In genomic region chr1:32353431-32353830, GRCh38 we compare ENCODE assay signal across 13 cellular contexts. TPM values are rescaled to one million over a fixed set of nuclear protein-coding genes. Genes with fewer than 3 reads are reported as not detected.
A peak's percentile ranks its signal among the peaks of the same experiment; 100 is the strongest.
DNase-seq lines count a peak whose midpoint lies in the region; ATAC-seq, FAIRE-seq and TF ChIP-seq lines count a peak whose summit lies in the region.
"Had no signal": no experiment of that assay in that cellular context is flagged by ENCODE, and none has a peak within 500 bp of the region (broad histone marks: within the 10 kb centered on the region; RNA-seq: fewer than 3 reads in every experiment).

No MANE protein-coding gene starts in this region.

- BruUV-seq in K562 (replicated peaks; lab: Mats Ljungman, UMichigan) = no TSS peak

- peak; percentile 54 for DNase-seq in LHCN-M2 (ENCODE audit: low read depth)
- DNase-seq in K562 (ENCODE audit: extremely low read depth in 1 of 4, low spot score in 3 of 4) = no peak
- no peak for DNase-seq in spleen
- DNase-seq in GM10248 (ENCODE audit: extremely low spot score) = no peak
- no peak for DNase-seq in NCI-H69 (lab: John Stamatoyannopoulos, UW)
- no peak for DNase-seq in SW480 (ENCODE audit: low spot score)
- DNase-seq in NCI-H226 = no peak
- DNase-seq: activated CD4-positive, CD25-positive, alpha-beta regulatory T cell; activated naive CD8-positive, alpha-beta T cell treated with anti-CD3 and anti-CD28 coated beads, Interleukin-2, amount 10 ng/mL, durations not matched to agents 7 days and 5 days had no signal

- H3K9me1 ChIP-seq in K562 (ENCODE audit: control insufficient read depth, insufficient read depth, low read length) = no peaks in the 10 kb centered on the region

- 84% methylated on average over 2 of the region's 2 CpGs for WGBS in K562 (ENCODE audit: insufficient coverage, low coverage, missing lambda C conversion rate)
- WGBS in spleen, 5 donors = 40 to 85% (median 68%) methylated on average over 2 of the region's 2 CpGs

- H3K9me3 ChIP-seq in K562 (replicated peaks; ENCODE audit: control insufficient read depth, insufficient read depth, low read depth, low read length) (no peaks in the 10 kb centered on the region; the same call in 1 of the 2 replicates), spleen (no peaks in the 10 kb centered on the region)

- no peak overlapping the region for H2AFZ ChIP-seq in K562 (ENCODE audit: low read depth, low read length)

- 0 out of 2 replicates have a peak, but pooled peaks cover 6% of the 10 kb centered on the region for H4K20me1 ChIP-seq in K562 (replicated peaks; ENCODE audit: control insufficient read depth, insufficient read depth, low read length)

- H3K27me3 ChIP-seq in K562 (ENCODE audit: control insufficient read depth in 2 of 2, insufficient read depth in 2 of 2, low read length in 2 of 2) (no peaks in the 10 kb centered on the region), layer of hippocampus (ENCODE audit: control insufficient read depth, insufficient read depth, low read length) (no peaks in the 10 kb centered on the region), spleen (replicated peaks in 1 of 7) (no peaks in the 10 kb centered on the region)

- no peak for TF ChIP-seq CTCF in K562 (IDR thresholded peaks at IDR 0.05 in 2 of 3, conservative IDR thresholded peaks at IDR 0.05 in 1 of 3; ENCODE audit: insufficient read depth in 2 of 3, low read depth in 1 of 3, low read length in 3 of 3)
- TF ChIP-seq CTCF in spleen (IDR thresholded peaks at IDR 0.05 in 8 of 11, conservative IDR thresholded peaks at IDR 0.05 in 3 of 11) = no peak
- TF ChIP-seq CTCF in GM10248 (IDR thresholded peaks at IDR 0.05; ENCODE audit: control extremely low read depth, extremely low read depth, low read depth, missing control alignments) = no peak

- no peak for TF ChIP-seq RAD21 in K562 (CRISPR knock-in tag; conservative IDR thresholded peaks at IDR 0.05 in 1 of 2, IDR thresholded peaks at IDR 0.05 in 1 of 2)

- ATAC-seq in K562 = no peak

- peaks cover 7% of the 10 kb centered on the region; the same call in 1 of the 3 replicates for H3K36me3 ChIP-seq in K562 (ENCODE audit: control insufficient read depth, insufficient read depth, low read length)
- no peaks in the 10 kb centered on the region for H3K36me3 ChIP-seq in spleen

- H3K27ac ChIP-seq in K562 (ENCODE audit: extremely low read depth, low read depth, low read length) = no peak overlapping the region
- H3K27ac ChIP-seq in layer of hippocampus (ENCODE audit: low read depth, low read length) = peak overlapping the region; percentile 57
- H3K27ac ChIP-seq in spleen = peak overlapping the region; percentile 6 to 96 (median 94)

- intact Hi-C loops in K562 (cut with micrococcal nuclease) (loop anchor here (5.0 kb wide), 1 partner anchor 149 kb away; no protein-coding TSS in a partner anchor), spleen (cut with DNase I; ENCODE audit: low total_unique reads) (no loop called here)

- CTCF ChIA-PET in K562 (lab: Yijun Ruan, JAX; ENCODE audit: low intra/inter-chr PET ratio) (no interaction called here), GM10248 (lab: Yijun Ruan, JAX) (interaction anchor here (1.2 to 2.5 kb wide), 7 partner anchors 10 to 138 kb away, joined by 4 to 11 read pairs (median 5); partner anchors contain the start of genes BSDC1, FAM229A, MARCKSL1 and TSSK3)

- in situ Hi-C loops in K562 (cut with MboI) = no loop called here

- no peak for TF ChIP-seq EP300 in K562 (IDR thresholded peaks at IDR 0.05; ENCODE audit: low read length)

- peaks cover 12% of the 10 kb centered on the region; the same call in 2 of the 3 replicates for H3K79me2 ChIP-seq in K562 (ENCODE audit: control insufficient read depth, insufficient read depth, low read length)

- peak overlapping the region; percentile 21 to 81; a peak in 3 of 4 replicates for H3K9ac ChIP-seq in K562 (ENCODE audit: insufficient read depth in 1 of 2, low read depth in 2 of 2, low read length in 2 of 2)

- H3K4me2 ChIP-seq in K562 (ENCODE audit: insufficient read depth, low read length) = no peak overlapping the region

- TF ChIP-seq POLR2A in K562 (conservative IDR thresholded peaks at IDR 0.05) = no peak
- TF ChIP-seq POLR2A in spleen (IDR thresholded peaks at IDR 0.05) = no peak

- FAIRE-seq in K562 (lab: Jason Lieb, UNC) = no peak

- H3K4me1 ChIP-seq in K562 (replicated peaks in 1 of 2; ENCODE audit: control insufficient read depth in 2 of 2, insufficient read depth in 2 of 2, low read length in 2 of 2) (peaks cover 28 to 42% of the 10 kb centered on the region in 2 experiments), spleen (peaks cover 39 to 73% (median 60%) of the 10 kb centered on the region in 6 donors)

- POLR2A ChIA-PET in K562 (lab: Yijun Ruan, JAX) = interaction anchor here (1.1 to 3.8 kb wide), 5 partner anchors 10 to 23 kb away, joined by 4 to 36 read pairs (median 8); partner anchors contain the start of gene MARCKSL1
- POLR2A ChIA-PET in GM10248 (lab: Yijun Ruan, JAX) = interaction anchor here (0.6 to 7.6 kb wide), 2 partner anchors 17 to 143 kb away, joined by 4 to 62 read pairs; partner anchors contain the start of gene MARCKSL1

- H3K4me3 ChIP-seq in K562 (no peak overlapping the region), spleen (peak overlapping the region in 1 of 8 donors; percentile 13)
- H3K4me3 ChIP-seq: HAP-1 had no signal

RNA-seq across cellular contexts. Expression of gene FAM229A, which starts 8.9 kb away (rescaled TPM):
- total RNA-seq in LHCN-M2 (2014; rRNA removed) = 2.0 and 5.2 TPM in 2 replicates
- polyA plus RNA-seq in LHCN-M2 (2012) = 1.1 TPM
- total RNA-seq in K562 (2011; cell fraction: chromatin; rRNA removed; ENCODE audit: low replicate concordance) = 86.3 and 131 TPM in 2 replicates
- 70.1 and 80.5 TPM in 2 replicates for total RNA-seq in K562 (2011; cell fraction: nucleolus; rRNA removed)
- total RNA-seq in K562 (2011; cell fraction: nucleoplasm; rRNA removed) = 83.9 and 97.2 TPM in 2 replicates
- 6.7 and 7.4 TPM in 2 replicates for total RNA-seq in K562 (2014; rRNA removed)
- total RNA-seq in K562 (2014; rRNA removed; fragmentation: Illumina TruSeq; extraction: Trizol) = 3.6 and 4.0 TPM in 2 replicates
- total RNA-seq in K562 (2015; rRNA removed; fragmentation: Illumina TruSeq; extraction: Trizol) = 2.9 and 3.4 TPM in 2 replicates
- total RNA-seq in K562 (2021) = 11.6 and 12.7 TPM in 2 replicates
- polyA plus RNA-seq in K562 (2011; rRNA removed) = 10.9 and 18.6 TPM in 2 replicates
- polyA plus RNA-seq in K562 (2011; cell fraction: cytosol; rRNA removed) = 7.0 and 9.1 TPM in 2 replicates
- polyA plus RNA-seq in K562 (2011; cell fraction: nucleus; rRNA removed) = 76.1 and 118 TPM in 2 replicates
- 9.5 and 33.7 TPM in 2 replicates for polyA plus RNA-seq in K562 (2012)
- 9.5 and 9.7 TPM in 2 replicates for polyA plus RNA-seq in K562 (2014; fragmentation: Illumina TruSeq; extraction: Trizol)
- under 1 TPM; 0.04 TPM for polyA plus RNA-seq in K562 (2014; fragmentation: Nextera tagmentation; extraction: Ambion mirVana)
- polyA plus RNA-seq in K562 (2014; rRNA removed) = 17.9 and 21.6 TPM in 2 replicates
- polyA minus RNA-seq in K562 (2011; rRNA and poly(A)+ RNA removed) = 4.5 and 5.5 TPM in 2 replicates
- 1.1 and 1.6 TPM in 2 replicates for polyA minus RNA-seq in K562 (2011; cell fraction: cytosol; rRNA and poly(A)+ RNA removed)
- 13.0 and 14.4 TPM in 2 replicates for polyA minus RNA-seq in K562 (2011; cell fraction: nucleus; rRNA and poly(A)+ RNA removed)
- total RNA-seq in spleen = 10 to 100 TPM; 10.5 to 23.5 (median 13.8) TPM
- 10 to 100 TPM; 10.8 to 27.6 (median 26.5) TPM for polyA plus RNA-seq in spleen

RNA-seq across cellular contexts. Expression of gene TSSK3, which starts 8.9 kb away (rescaled TPM):
- 0.40 TPM in 1 of 2 replicates, not detected in the other for total RNA-seq in LHCN-M2 (2014; rRNA removed)
- 0.62 TPM for polyA plus RNA-seq in LHCN-M2 (2012)
- total RNA-seq in K562 (2011; cell fraction: chromatin; rRNA removed; ENCODE audit: low replicate concordance) = 22.5 and 34.3 TPM in 2 replicates
- 17.5 and 20.7 TPM in 2 replicates for total RNA-seq in K562 (2011; cell fraction: nucleolus; rRNA removed)
- total RNA-seq in K562 (2011; cell fraction: nucleoplasm; rRNA removed) = 28.9 and 47.3 TPM in 2 replicates
- total RNA-seq in K562 (2014; rRNA removed) = 0.27 and 1.8 TPM in 2 replicates
- 1.9 and 2.5 TPM in 2 replicates for total RNA-seq in K562 (2014; rRNA removed; fragmentation: Illumina TruSeq; extraction: Trizol)
- 2.8 and 4.3 TPM in 2 replicates for total RNA-seq in K562 (2015; rRNA removed; fragmentation: Illumina TruSeq; extraction: Trizol)
- 2.3 and 3.3 TPM in 2 replicates for total RNA-seq in K562 (2021)
- polyA plus RNA-seq in K562 (2011; rRNA removed) = 2.8 and 3.6 TPM in 2 replicates
- 1.4 and 4.1 TPM in 2 replicates for polyA plus RNA-seq in K562 (2011; cell fraction: cytosol; rRNA removed)
- polyA plus RNA-seq in K562 (2011; cell fraction: nucleus; rRNA removed) = 8.9 and 10.3 TPM in 2 replicates
- polyA plus RNA-seq in K562 (2012) = 1.8 and 11.1 TPM in 2 replicates
- polyA plus RNA-seq in K562 (2014; fragmentation: Illumina TruSeq; extraction: Trizol) = 1.6 and 3.2 TPM in 2 replicates
- under 1 TPM; 0.66 to 0.82 TPM for polyA plus RNA-seq in K562 (2014; fragmentation: Nextera tagmentation; extraction: Ambion mirVana)
- 1.9 and 2.2 TPM in 2 replicates for polyA plus RNA-seq in K562 (2014; rRNA removed)
- 1.8 and 1.9 TPM in 2 replicates for polyA minus RNA-seq in K562 (2011; rRNA and poly(A)+ RNA removed)
- not detected in 2 replicates for polyA minus RNA-seq in K562 (2011; cell fraction: cytosol; rRNA and poly(A)+ RNA removed)
- 3.2 and 4.4 TPM in 2 replicates for polyA minus RNA-seq in K562 (2011; cell fraction: nucleus; rRNA and poly(A)+ RNA removed)
- total RNA-seq in spleen = 1 to 10 TPM in 6 of 7 donors, under 1 TPM in 1; 0.60 to 6.6 (median 3.9) TPM
- 1 to 10 TPM in 1 of 3 donors, under 1 TPM in 2; 0.15 to 2.9 (median 0.27) TPM for polyA plus RNA-seq in spleen
- total RNA-seq: Daoy had no signal
- polyA plus RNA-seq: neural cell had no signal

RNA-seq across cellular contexts. Expression of gene MARCKSL1, which starts 17.4 kb away (rescaled TPM):
- total RNA-seq in LHCN-M2 (2014; rRNA removed) = 94.7 and 107 TPM in 2 replicates
- 85.0 TPM for polyA plus RNA-seq in LHCN-M2 (2012)
- total RNA-seq in K562 (2011; cell fraction: chromatin; rRNA removed; ENCODE audit: low replicate concordance) = 19.8 and 52.7 TPM in 2 replicates
- 56.5 and 63.0 TPM in 2 replicates for total RNA-seq in K562 (2011; cell fraction: nucleolus; rRNA removed)
- total RNA-seq in K562 (2011; cell fraction: nucleoplasm; rRNA removed) = 61.2 and 72.0 TPM in 2 replicates
- 155 and 188 TPM in 2 replicates for total RNA-seq in K562 (2014; rRNA removed)
- 85.0 and 89.5 TPM in 2 replicates for total RNA-seq in K562 (2014; rRNA removed; fragmentation: Illumina TruSeq; extraction: Trizol)
- 99.5 and 102 TPM in 2 replicates for total RNA-seq in K562 (2015; rRNA removed; fragmentation: Illumina TruSeq; extraction: Trizol)
- total RNA-seq in K562 (2021) = 236 and 247 TPM in 2 replicates
- polyA plus RNA-seq in K562 (2011; rRNA removed) = 202 and 216 TPM in 2 replicates
- 300 and 303 TPM in 2 replicates for polyA plus RNA-seq in K562 (2011; cell fraction: cytosol; rRNA removed)
- polyA plus RNA-seq in K562 (2011; cell fraction: nucleus; rRNA removed) = 63.0 and 65.4 TPM in 2 replicates
- polyA plus RNA-seq in K562 (2012) = 99.2 and 141 TPM in 2 replicates
- polyA plus RNA-seq in K562 (2014; fragmentation: Illumina TruSeq; extraction: Trizol) = 325 and 361 TPM in 2 replicates
- polyA plus RNA-seq in K562 (2014; fragmentation: Nextera tagmentation; extraction: Ambion mirVana) = 10 to 100 TPM; 14.7 to 14.8 TPM
- polyA plus RNA-seq in K562 (2014; rRNA removed) = 256 and 262 TPM in 2 replicates
- polyA minus RNA-seq in K562 (2011; rRNA and poly(A)+ RNA removed) = 110 and 133 TPM in 2 replicates
- 77.4 and 89.7 TPM in 2 replicates for polyA minus RNA-seq in K562 (2011; cell fraction: cytosol; rRNA and poly(A)+ RNA removed)
- 30.2 and 47.4 TPM in 2 replicates for polyA minus RNA-seq in K562 (2011; cell fraction: nucleus; rRNA and poly(A)+ RNA removed)
- 10 to 100 TPM; 25.7 to 73.8 (median 60.0) TPM for total RNA-seq in spleen
- polyA plus RNA-seq in spleen = 100 to 1,000 TPM in 1 of 3 donors, 10 to 100 TPM in 2; 73.5 to 120 (median 88.8) TPM

RNA-seq across cellular contexts. Expression of gene BSDC1, which starts 40.8 kb away (rescaled TPM):
- total RNA-seq in LHCN-M2 (2014; rRNA removed) = 55.4 and 58.0 TPM in 2 replicates
- polyA plus RNA-seq in LHCN-M2 (2012) = 30.4 TPM
- total RNA-seq in K562 (2011; cell fraction: chromatin; rRNA removed; ENCODE audit: low replicate concordance) = 333 and 446 TPM in 2 replicates
- total RNA-seq in K562 (2011; cell fraction: nucleolus; rRNA removed) = 231 TPM in 2 replicates
- total RNA-seq in K562 (2011; cell fraction: nucleoplasm; rRNA removed) = 315 and 386 TPM in 2 replicates
- 73.1 and 81.0 TPM in 2 replicates for total RNA-seq in K562 (2014; rRNA removed)
- 60.4 and 68.5 TPM in 2 replicates for total RNA-seq in K562 (2014; rRNA removed; fragmentation: Illumina TruSeq; extraction: Trizol)
- 44.0 and 45.1 TPM in 2 replicates for total RNA-seq in K562 (2015; rRNA removed; fragmentation: Illumina TruSeq; extraction: Trizol)
- total RNA-seq in K562 (2021) = 73.6 and 84.8 TPM in 2 replicates
- 91.6 and 125 TPM in 2 replicates for polyA plus RNA-seq in K562 (2011; rRNA removed)
- 59.5 and 90.3 TPM in 2 replicates for polyA plus RNA-seq in K562 (2011; cell fraction: cytosol; rRNA removed)
- 211 and 227 TPM in 2 replicates for polyA plus RNA-seq in K562 (2011; cell fraction: nucleus; rRNA removed)
- polyA plus RNA-seq in K562 (2012) = 57.3 and 88.0 TPM in 2 replicates
- polyA plus RNA-seq in K562 (2014; fragmentation: Illumina TruSeq; extraction: Trizol) = 92.9 and 96.8 TPM in 2 replicates
- 10 to 100 TPM; 10.2 to 14.7 TPM for polyA plus RNA-seq in K562 (2014; fragmentation: Nextera tagmentation; extraction: Ambion mirVana)
- polyA plus RNA-seq in K562 (2014; rRNA removed) = 94.7 and 100 TPM in 2 replicates
- 52.5 and 61.4 TPM in 2 replicates for polyA minus RNA-seq in K562 (2011; rRNA and poly(A)+ RNA removed)
- polyA minus RNA-seq in K562 (2011; cell fraction: cytosol; rRNA and poly(A)+ RNA removed) = 25.3 and 34.6 TPM in 2 replicates
- polyA minus RNA-seq in K562 (2011; cell fraction: nucleus; rRNA and poly(A)+ RNA removed) = 62.3 and 95.3 TPM in 2 replicates
- total RNA-seq in spleen = 10 to 100 TPM; 65.3 to 95.8 (median 77.0) TPM
- polyA plus RNA-seq in spleen = 10 to 100 TPM; 18.4 to 39.5 (median 20.1) TPM
